Comparison of ENCODE assay signal across 17 cellular contexts in genomic region chr17:71334041-71334781, GRCh38.
A peak's percentile ranks its signal among the peaks of the same experiment; 100 is the strongest.
DNase-seq lines count a peak whose midpoint lies in the region; ATAC-seq and TF ChIP-seq lines count a peak whose summit lies in the region.
"Had no signal": no experiment of that assay in that cellular context is flagged by ENCODE, and none has a peak within 500 bp of the region (broad histone marks: within the 10 kb centered on the region; RNA-seq: fewer than 3 reads in every experiment).

No MANE protein-coding gene starts in this region.

- 84 to 89% (median 85%) methylated on average over 2 of the region's 2 CpGs for WGBS in heart left ventricle, 4 donors

- TF ChIP-seq CTCF in WTC11 (IDR thresholded peaks at IDR 0.05) (no peak), heart left ventricle (IDR thresholded peaks at IDR 0.05) (no peak)

- H3K27me3 ChIP-seq in H7 (ENCODE audit: control insufficient read depth, insufficient read depth, low read length) (no peaks in the 10 kb centered on the region), heart left ventricle (no peaks in the 10 kb centered on the region), Karpas-422 (ENCODE audit: low read length) (no peaks in the 10 kb centered on the region)
- H3K27me3 ChIP-seq: vagina had no signal

- no peaks in the 10 kb centered on the region for H3K79me2 ChIP-seq in Karpas-422 (ENCODE audit: low read length)

- H3K4me3 ChIP-seq in H7 (ENCODE audit: insufficient read depth, low read depth, low read length) (no peak overlapping the region), heart left ventricle (no peak overlapping the region), Karpas-422 (ENCODE audit: low read length) (no peak overlapping the region)
- H3K4me3 ChIP-seq: vagina had no signal

- H2AFZ ChIP-seq in Karpas-422 (ENCODE audit: low read length): no peak overlapping the region

- H3K4me1 Mint-ChIP-seq in WTC11: peaks cover 27% of the 10 kb centered on the region
- H3K4me1 Mint-ChIP-seq: activated B cell treated with CpG ODN at 0.5 μM for 24 hours; activated T-helper 17 cell treated with anti-CD3 and anti-CD28 coated beads, Interleukin-2, amount 50 U/mL, for 72 hours had no signal

- intact Hi-C loops in heart left ventricle (cut with DNase I): no loop called here

- ATAC-seq in WTC11 (peak; percentile 60), heart left ventricle (no peak), HG02763 (IDR thresholded peaks at IDR 0.05; ENCODE audit: unreplicated experiment) (no peak)
- ATAC-seq: activated T-helper 17 cell treated with anti-CD3 and anti-CD28 coated beads, Interleukin-2, amount 50 U/mL, for 72 hours had no signal

- H3K9ac ChIP-seq in Karpas-422 (ENCODE audit: low read length): no peak overlapping the region

- DNase-seq in AG08395 (ENCODE audit: low spot score): peak; percentile 25
- peak; percentile 16 for DNase-seq in H7
- DNase-seq in WTC11 (ENCODE audit: low spot score): no peak
- DNase-seq in iPS-NIHi7 (ENCODE audit: extremely low spot score): peak; percentile 44
- DNase-seq in ureter (ENCODE audit: low spot score): no peak
- DNase-seq in heart left ventricle: no peak
- DNase-seq in Karpas-422: no peak
- DNase-seq: activated B cell treated with CpG ODN at 0.5 μM for 24 hours; activated CD8-positive, alpha-beta memory T cell treated with anti-CD3 and anti-CD28 coated beads for 24 hours; NCI-H2081; NK-92 treated with Interleukin-12 subunit alpha and Interleukin-12 subunit beta, amount 100 ng/mL, for 24 hours; stimulated activated CD4-positive, alpha-beta T cell treated with anti-CD3 and anti-CD28 coated beads, Interleukin-15, amount 100 ng/mL, for 24 hours; T-helper 1 cell had no signal

- H3K9me3 ChIP-seq in heart left ventricle: no peaks in the 10 kb centered on the region
- H3K9me3 ChIP-seq in Karpas-422 (ENCODE audit: low read length): no peaks in the 10 kb centered on the region
- H3K9me3 ChIP-seq: vagina had no signal

- H3K9me3 Mint-ChIP-seq in WTC11: no peaks in the 10 kb centered on the region
- H3K9me3 Mint-ChIP-seq: activated B cell treated with CpG ODN at 0.5 μM for 24 hours; activated T-helper 17 cell treated with anti-CD3 and anti-CD28 coated beads, Interleukin-2, amount 50 U/mL, for 72 hours; stimulated activated naive CD8-positive, alpha-beta T cell treated with anti-CD3 and anti-CD28 coated beads, Interleukin-15, Interleukin-2, amounts not matched to agents 100 ng/mL and 50 ng/mL, for 24 hours had no signal

- no peak for TF ChIP-seq POLR2A in heart left ventricle (IDR thresholded peaks at IDR 0.05)

- H3K27ac ChIP-seq in heart left ventricle (no peak overlapping the region), Karpas-422 (ENCODE audit: low read length) (no peak overlapping the region)
- H3K27ac ChIP-seq: vagina had no signal

- H3K9me2 ChIP-seq in Karpas-422 (replicated peaks; ENCODE audit: insufficient read depth, low read length): no peaks in the 10 kb centered on the region

- peak overlapping the region; percentile 58 for H3K27ac Mint-ChIP-seq in WTC11
- H3K27ac Mint-ChIP-seq: activated B cell treated with CpG ODN at 0.5 μM for 24 hours; activated T-helper 17 cell treated with anti-CD3 and anti-CD28 coated beads, Interleukin-2, amount 50 U/mL, for 72 hours; stimulated activated naive CD8-positive, alpha-beta T cell treated with anti-CD3 and anti-CD28 coated beads, Interleukin-15, Interleukin-2, amounts not matched to agents 100 ng/mL and 50 ng/mL, for 24 hours had no signal

- H3K36me3 ChIP-seq in H7 (replicated peaks; ENCODE audit: control insufficient read depth, insufficient read depth, low read length) (no peaks in the 10 kb centered on the region), heart left ventricle (no peaks in the 10 kb centered on the region), Karpas-422 (ENCODE audit: insufficient read depth, low read length) (no peaks in the 10 kb centered on the region)
- H3K36me3 ChIP-seq: vagina had no signal

- H3K4me1 ChIP-seq in heart left ventricle: peaks cover 0 to 3% (median 0%) of the 10 kb centered on the region in 12 donors
- no peaks in the 10 kb centered on the region; the same call in 1 of the 2 replicates for H3K4me1 ChIP-seq in Karpas-422 (ENCODE audit: low read length)
- H3K4me1 ChIP-seq: vagina had no signal

- no peaks in the 10 kb centered on the region for H4K20me1 ChIP-seq in Karpas-422 (ENCODE audit: insufficient read depth, low read depth, low read length)

- CTCF ChIA-PET in WTC11 (lab: Charles Lee): no interaction called here

- no peak overlapping the region for H3K4me2 ChIP-seq in Karpas-422 (ENCODE audit: low read depth, low read length, poor library complexity, severe bottlenecking)

- no peaks in the 10 kb centered on the region for H3K36me3 Mint-ChIP-seq in WTC11

- no peak overlapping the region for H3K4me3 Mint-ChIP-seq in WTC11
- H3K4me3 Mint-ChIP-seq: activated B cell treated with CpG ODN at 0.5 μM for 24 hours; activated T-helper 17 cell treated with anti-CD3 and anti-CD28 coated beads, Interleukin-2, amount 50 U/mL, for 72 hours; stimulated activated naive CD8-positive, alpha-beta T cell treated with anti-CD3 and anti-CD28 coated beads, Interleukin-15, Interleukin-2, amounts not matched to agents 100 ng/mL and 50 ng/mL, for 24 hours had no signal

- H3K27me3 Mint-ChIP-seq in WTC11 (ENCODE audit: low read depth): no peaks in the 10 kb centered on the region
- H3K27me3 Mint-ChIP-seq: activated B cell treated with CpG ODN at 0.5 μM for 24 hours; activated T-helper 17 cell treated with anti-CD3 and anti-CD28 coated beads, Interleukin-2, amount 50 U/mL, for 72 hours; stimulated activated naive CD8-positive, alpha-beta T cell treated with anti-CD3 and anti-CD28 coated beads, Interleukin-15, Interleukin-2, amounts not matched to agents 100 ng/mL and 50 ng/mL, for 24 hours had no signal

- POLR2A ChIA-PET in WTC11 (lab: Charles Lee): no interaction called here

TF ChIP-seq in WTC11, 78 proteins besides CTCF, POLR2A, EP300 and RAD21:
- TF ChIP-seq GRHL2 (CRISPR knock-in tag; IDR thresholded peaks at IDR 0.05; ENCODE audit: insufficient replicate concordance, severe bottlenecking) (no peak), TCF7 (CRISPR knock-in tag; IDR thresholded peaks at IDR 0.05; ENCODE audit: low read depth) (no peak), CDX4 (CRISPR knock-in tag; IDR thresholded peaks at IDR 0.05; ENCODE audit: borderline replicate concordance) (no peak), ZNF512 (CRISPR knock-in tag; IDR thresholded peaks at IDR 0.05; ENCODE audit: borderline replicate concordance) (no peak), CBFB (CRISPR knock-in tag; IDR thresholded peaks at IDR 0.05; ENCODE audit: low read depth) (no peak), GTF2I (CRISPR knock-in tag; conservative IDR thresholded peaks at IDR 0.05) (no peak)

Comparison
In these comparisons a context has a peak if more than half of its experiments do, and no peak if none do; other contexts are left out.
1. DNase-seq: peak in AG08395 (single experiment), H7 (single experiment) and iPS-NIHi7 (single experiment); none in WTC11 (single experiment), ureter (single experiment), heart left ventricle (0 of 5) and Karpas-422 (single experiment).